34 cellular contexts compared by ENCODE assay signal in the genomic region with DNA sequence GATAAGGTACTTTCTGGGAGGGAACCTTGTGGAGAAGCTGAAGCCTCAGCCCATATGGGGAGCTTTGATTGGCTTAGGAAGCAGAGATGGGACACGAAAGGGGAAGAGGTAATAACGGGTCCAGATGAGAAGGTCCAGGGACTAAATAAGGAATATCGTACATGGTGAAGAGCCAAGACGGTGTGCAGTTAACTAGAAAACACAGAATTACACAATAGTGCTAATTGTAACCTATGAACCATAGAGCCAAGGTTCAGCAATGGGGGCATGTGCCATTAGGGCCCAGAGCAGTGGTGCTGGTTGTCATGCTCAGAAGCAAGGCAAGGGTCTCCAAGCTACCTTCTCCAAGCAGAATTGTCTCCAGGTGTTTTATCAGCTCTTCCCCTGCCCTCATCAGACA.
"Had no signal": no experiment of that assay in that cellular context is flagged by ENCODE, and none has a peak within 500 bp of the region (broad histone marks: within the 10 kb centered on the region; RNA-seq: fewer than 3 reads in every experiment).

No MANE protein-coding gene starts in this region.

- FAIRE-seq: astrocyte, TTC549 had no signal

- H3K9me3 ChIP-seq: adrenal gland, body of pancreas, breast epithelium had no signal

- H3K4me1 ChIP-seq: adrenal gland had no signal

- H3K4me3 ChIP-seq: adrenal gland, body of pancreas, breast epithelium had no signal

- H3K27ac ChIP-seq: adrenal gland, body of pancreas, brain microvascular endothelial cell, breast epithelium, VCaP had no signal

- DNase-seq: activated B cell treated with CpG ODN at 0.5 μM for 24 hours; activated CD4-positive, alpha-beta memory T cell treated with anti-CD3 and anti-CD28 coated beads for 36 hours; activated CD4-positive, alpha-beta T cell treated with anti-CD3 and anti-CD28 coated beads for 36 hours; activated CD4-positive, alpha-beta T cell treated with anti-CD3 and anti-CD28 coated beads for 48 hours; activated CD4-positive, alpha-beta T cell treated with anti-CD3 and anti-CD28 coated beads, Interleukin-2, amount 50 U/mL, for 1 hour; activated CD4-positive, alpha-beta T cell treated with anti-CD3 and anti-CD28 coated beads, Interleukin-2, amount 50 U/mL, for 4 hours; activated CD4-positive, CD25-positive, alpha-beta regulatory T cell treated with anti-CD3 and anti-CD28 coated beads, Interleukin-2, amount 50 U/mL, for 72 hours; activated CD8-positive, alpha-beta memory T cell treated with anti-CD3 and anti-CD28 coated beads, Interleukin-2, amount 50 U/mL, for 4 hours; activated CD8-positive, alpha-beta T cell treated with anti-CD3 and anti-CD28 coated beads for 36 hours; activated effector memory CD4-positive, alpha-beta T cell treated with anti-CD3 and anti-CD28 coated beads, Interleukin-2, amount 50 U/mL, for 16 hours; activated gamma-delta T cell treated with Interleukin-2 at 50 U/mL for 16 hours; activated naive CD4-positive, alpha-beta T cell; activated naive CD4-positive, alpha-beta T cell treated with anti-CD3 and anti-CD28 coated beads for 36 hours; activated naive CD4-positive, alpha-beta T cell treated with anti-CD3 and anti-CD28 coated beads, Interleukin-2, amount 50 U/mL, for 16 hours; activated naive CD8-positive, alpha-beta T cell treated with anti-CD3 and anti-CD28 coated beads for 36 hours; activated T-cell treated with anti-CD3 and anti-CD28 coated beads for 4 hours; activated T-cell treated with anti-CD3 and anti-CD28 coated beads, Interleukin-2, amount 50 U/mL, for 1 hour; activated T-cell treated with anti-CD3 and anti-CD28 coated beads, Interleukin-2, amount 50 U/mL, for 4 hours; activated T-cell treated with anti-CD3 and anti-CD28 coated beads, Interleukin-2, amount 50 U/mL, for 72 hours; adrenal gland; amniotic stem cell; aorta; body of pancreas; brain microvascular endothelial cell; central memory CD4-positive, alpha-beta T cell; T-helper 1 cell; T-helper 2 cell; T-helper 9 cell had no signal

- ATAC-seq: activated CD4-positive, alpha-beta T cell treated with anti-CD3 and anti-CD28 coated beads for 36 hours; activated CD8-positive, alpha-beta T cell treated with anti-CD3 and anti-CD28 coated beads for 36 hours; activated naive CD4-positive, alpha-beta T cell treated with anti-CD3 and anti-CD28 coated beads, Interleukin-2, amount 50 U/mL, for 72 hours; activated T-cell treated with anti-CD3 and anti-CD28 coated beads, Interleukin-2, amount 50 U/mL, for 4 hours; activated T-cell treated with anti-CD3 and anti-CD28 coated beads, Interleukin-2, amount 50 U/mL, for 72 hours; activated T-helper 17 cell treated with anti-CD3 and anti-CD28 coated beads, Interleukin-2, amount 50 U/mL, for 72 hours; body of pancreas had no signal

- H3K36me3 ChIP-seq: adrenal gland, brain microvascular endothelial cell, breast epithelium had no signal

- H3K27me3 ChIP-seq: adrenal gland, body of pancreas, brain microvascular endothelial cell, breast epithelium had no signal
